Comparison of ENCODE assay signal across 14 cellular contexts in the genomic region with DNA sequence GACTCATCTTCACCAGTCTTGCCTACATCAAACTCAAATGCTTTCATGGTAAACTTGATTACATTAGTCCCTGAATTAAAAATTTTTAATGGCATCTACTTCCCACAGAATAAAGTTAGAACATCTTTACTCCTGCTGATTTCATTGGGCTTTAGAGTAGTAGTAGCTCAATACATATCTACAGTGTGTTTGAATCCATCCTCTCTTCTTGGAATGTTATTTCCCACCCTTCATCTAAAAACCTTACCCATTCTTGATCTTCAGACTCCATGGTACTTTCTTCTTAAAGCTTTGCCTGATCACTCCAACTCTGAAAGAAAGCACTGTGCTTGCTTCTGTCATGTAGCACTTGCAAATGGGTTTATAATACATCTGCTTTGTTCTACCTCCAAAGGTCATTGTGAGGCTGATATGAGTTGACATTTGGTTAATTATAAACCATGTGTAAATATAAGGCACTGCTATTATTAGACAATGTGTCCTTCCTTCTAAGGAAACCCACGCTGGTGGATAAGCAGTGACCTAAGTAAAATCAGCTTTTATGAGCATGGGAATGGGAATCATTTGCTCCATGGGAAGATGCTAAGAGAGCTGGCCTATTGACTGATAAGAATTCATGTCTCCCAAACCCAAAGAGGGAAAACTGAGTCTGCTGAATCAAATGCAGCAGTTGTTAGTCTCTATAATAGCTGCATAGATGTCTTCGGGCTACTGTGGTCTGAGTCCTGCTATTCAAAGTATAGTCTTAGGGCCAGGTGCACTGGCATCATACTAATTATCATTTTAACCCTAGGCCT.
A peak's percentile ranks its signal among the peaks of the same experiment; 100 is the strongest.
DNase-seq lines count a peak whose midpoint lies in the region; ATAC-seq lines count a peak whose summit lies in the region.
"Had no signal": no experiment of that assay in that cellular context is flagged by ENCODE, and none has a peak within 500 bp of the region (broad histone marks: within the 10 kb centered on the region; RNA-seq: fewer than 3 reads in every experiment).

No MANE protein-coding gene starts in this region.

- DNase-seq in LoVo (ENCODE audit: low spot score) (peak; percentile 82), retina (peak; percentile 41), pons (ENCODE audit: low spot score) (no peak), NCI-H446 (lab: John Stamatoyannopoulos, UW) (no peak), OCI-M2 (lab: John Stamatoyannopoulos, UW; ENCODE audit: unreplicated experiment) (no peak)
- DNase-seq: activated CD8-positive, alpha-beta memory T cell treated with anti-CD3 and anti-CD28 coated beads, Interleukin-2, amount 50 U/mL, for 48 hours; KG1; left cardiac atrium; NCI-H2081 treated with DMSO at 0.1 percent for 48 hours; PC-9; T-helper 9 cell had no signal

- ATAC-seq in GM19035 (IDR thresholded peaks at IDR 0.05; ENCODE audit: unreplicated experiment) = peak; percentile 52
- ATAC-seq in HG02759 (IDR thresholded peaks at IDR 0.05; ENCODE audit: unreplicated experiment) = peak; percentile 83
- ATAC-seq in GM18502 (IDR thresholded peaks at IDR 0.05; ENCODE audit: poor library complexity, unreplicated experiment) = no peak

Comparison
In these comparisons a context has a peak if more than half of its experiments do, and no peak if none do; other contexts are left out.
1. DNase-seq: peak in LoVo (single experiment) and retina (single experiment); none in pons (single experiment), NCI-H446 (0 of 2) and OCI-M2 (single experiment).